In genomic region chr2:9717886-9718451, GRCh38 we compare ENCODE assay signal across 23 cellular contexts.
DNase-seq lines count a peak whose midpoint lies in the region; TF ChIP-seq lines count a peak whose summit lies in the region.
"Had no signal": no experiment of that assay in that cellular context is flagged by ENCODE, and none has a peak within 500 bp of the region (broad histone marks: within the 10 kb centered on the region; RNA-seq: fewer than 3 reads in every experiment).

No MANE protein-coding gene starts in this region.

- H3K4me2 ChIP-seq in BLaER1: peak overlapping the region; percentile 79
- H3K4me2 ChIP-seq: KMS-11 had no signal

- peaks cover 79% of the 10 kb centered on the region for H3K4me1 ChIP-seq in BLaER1
- H3K4me1 ChIP-seq: Peyer's patch had no signal

- H3K9ac ChIP-seq in BLaER1: no peak overlapping the region
- H3K9ac ChIP-seq: KMS-11 had no signal

- no peaks in the 10 kb centered on the region; the same call in 1 of the 2 replicates for H3K9me3 ChIP-seq in BLaER1
- H3K9me3 ChIP-seq: Peyer's patch had no signal

- H3K27ac Mint-ChIP-seq in nephron progenitor cell: peak overlapping the region; percentile 20

- peaks cover 49% of the 10 kb centered on the region for H3K4me1 Mint-ChIP-seq in nephron progenitor cell

- no peaks in the 10 kb centered on the region for H4K20me1 ChIP-seq in BLaER1

- H3K4me3 Mint-ChIP-seq in nephron progenitor cell: no peak overlapping the region
- H3K4me3 Mint-ChIP-seq: CD4-positive, alpha-beta memory T cell had no signal

- peaks cover 12% of the 10 kb centered on the region for H3K27me3 Mint-ChIP-seq in nephron progenitor cell (ENCODE audit: low read depth, poor library complexity)
- H3K27me3 Mint-ChIP-seq: CD4-positive, alpha-beta memory T cell had no signal

- no peak for TF ChIP-seq CTCF in nephron progenitor cell (IDR thresholded peaks at IDR 0.05)

- no peaks in the 10 kb centered on the region for H3K36me3 Mint-ChIP-seq in nephron progenitor cell (ENCODE audit: low read depth)
- H3K36me3 Mint-ChIP-seq: CD4-positive, alpha-beta memory T cell had no signal

- DNase-seq in NCI-H345 (lab: John Stamatoyannopoulos, UW) (peak; percentile 15), NCI-H345 treated with DMSO at 0.1 percent for 48 hours (lab: John Stamatoyannopoulos, UW; ENCODE audit: unreplicated experiment) (no peak), NCI-H2171 (lab: John Stamatoyannopoulos, UW) (peak; percentile 29), nephron progenitor cell (no peak), AG08395 (ENCODE audit: low spot score) (no peak), OCI-M1 (lab: John Stamatoyannopoulos, UW) (no peak)
- DNase-seq in activated effector memory CD4-positive, alpha-beta T cell treated with anti-CD3 and anti-CD28 coated beads, Interleukin-2, amount 50 U/mL, for 16 hours: no peak
- DNase-seq: 8988T; C1 segment of cervical spinal cord; CD4-positive, alpha-beta memory T cell; COR-L47; GF-D8; MM.1S; NCI-H1048; NCI-H1436; NCI-H187 treated with DMSO at 0.1 percent for 48 hours; NCI-H2227 treated with DMSO at 0.1 percent for 48 hours; NCI-H510A treated with DMSO at 0.1 percent for 48 hours; SHP77 treated with DMSO at 0.1 percent for 48 hours; T-helper 1 cell had no signal

- H3K27ac ChIP-seq in BLaER1: peak overlapping the region; percentile 59
- H3K27ac ChIP-seq: KMS-11, Peyer's patch had no signal

- no peaks in the 10 kb centered on the region for H3K27me3 ChIP-seq in BLaER1
- H3K27me3 ChIP-seq: Peyer's patch had no signal

- H3K9me3 Mint-ChIP-seq in nephron progenitor cell: peaks cover 15% of the 10 kb centered on the region
- H3K9me3 Mint-ChIP-seq: CD4-positive, alpha-beta memory T cell had no signal

- no peaks in the 10 kb centered on the region for H3K36me3 ChIP-seq in BLaER1
- H3K36me3 ChIP-seq: Peyer's patch had no signal

- no peak overlapping the region for H3K4me3 ChIP-seq in BLaER1
- H3K4me3 ChIP-seq: Peyer's patch had no signal

Comparison
In these comparisons a context has a peak if more than half of its experiments do, and no peak if none do; other contexts are left out.
1. DNase-seq: peak in NCI-H345 (single experiment) and NCI-H2171 (single experiment); none in NCI-H345 treated with DMSO at 0.1 percent for 48 hours (single experiment), nephron progenitor cell (single experiment), activated effector memory CD4-positive, alpha-beta T cell treated with anti-CD3 and anti-CD28 coated beads, Interleukin-2, amount 50 U/mL, for 16 hours (single experiment), AG08395 (single experiment) and OCI-M1 (single experiment).